1 cellular context compared by ENCODE assay signal in genomic region chr20:47336013-47336754, GRCh38.
TF ChIP-seq lines count a peak whose summit lies in the region.

No MANE protein-coding gene starts in this region.

TF ChIP-seq in GM12878, 131 proteins besides CTCF, POLR2A, EP300 and RAD21 (continued from another document):
- TF ChIP-seq ZNF687 (IDR thresholded peaks at IDR 0.05) (no peak), SIX5 (IDR thresholded peaks at IDR 0.05; ENCODE audit: low read depth, low read length, severe bottlenecking) (no peak), BCL11A (IDR thresholded peaks at IDR 0.05; ENCODE audit: low read depth, low read length) (no peak), E2F8 (IDR thresholded peaks at IDR 0.05; ENCODE audit: low read depth, partially characterized antibody) (no peak)
TF ChIP-seq in GM12878: peak in this region for 0.
